27 cellular contexts compared by ENCODE assay signal in the genomic region with DNA sequence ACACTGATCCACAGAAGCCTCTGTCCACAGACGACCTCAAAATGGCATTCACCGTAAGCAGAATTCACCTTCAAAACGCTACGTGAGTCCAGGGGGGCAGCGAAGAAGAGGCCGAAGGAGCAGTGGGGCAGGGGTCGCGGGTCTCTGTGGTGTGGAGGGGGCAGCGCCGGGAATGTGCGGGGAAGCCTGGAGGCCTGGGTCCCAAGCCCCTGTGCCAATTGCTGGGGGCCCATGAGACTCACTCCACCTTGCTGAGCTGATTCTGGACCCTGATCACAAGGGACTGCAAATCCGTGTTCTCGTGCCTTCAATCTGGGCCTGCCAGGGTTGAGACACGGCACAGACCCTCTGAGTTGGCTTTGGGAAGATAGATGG. TPM values are rescaled to one million over a fixed set of nuclear protein-coding genes. Genes with fewer than 3 reads are reported as not detected.
DNase-seq lines count a peak whose midpoint lies in the region; ATAC-seq, FAIRE-seq and TF ChIP-seq lines count a peak whose summit lies in the region.
"Had no signal": no experiment of that assay in that cellular context is flagged by ENCODE, and none has a peak within 500 bp of the region (broad histone marks: within the 10 kb centered on the region; RNA-seq: fewer than 3 reads in every experiment).

No MANE protein-coding gene starts in this region.

- H3K9me2 ChIP-seq in GM23338 (ENCODE audit: insufficient read depth), result no peaks in the 10 kb centered on the region
- H3K9me2 ChIP-seq in hepatocyte (replicated peaks; ENCODE audit: insufficient read depth), result no peaks in the 10 kb centered on the region

- peaks cover 6% of the 10 kb centered on the region for H3K27me3 Mint-ChIP-seq in GM23338 (ENCODE audit: insufficient read depth, low read depth, poor library complexity)

- H3K36me3 Mint-ChIP-seq in GM23338 (ENCODE audit: low read depth), result peaks cover 4% of the 10 kb centered on the region; the same call in 1 of the 3 replicates
- H3K36me3 Mint-ChIP-seq: memory B cell had no signal

- ATAC-seq in GM23338 (no peak), RWPE2 (ENCODE audit: low read depth) (no peak)

- H3F3A ChIP-seq in GM23338 (replicated peaks; ENCODE audit: low read depth), result no peaks in the 10 kb centered on the region

- H3K4me3 Mint-ChIP-seq in GM23338, result no peak overlapping the region
- H3K4me3 Mint-ChIP-seq: HFFc6; memory B cell; T-helper 2 cell treated with Interferon-gamma antibody and Interleukin-4, amounts not matched to agents 5 μg/mL and 100 μg/mL, for 36 hours had no signal

- no peak overlapping the region for H3K27ac ChIP-seq in GM23338 (ENCODE audit: low read depth)
- peak overlapping the region; percentile 37 for H3K27ac ChIP-seq in RWPE2 (ENCODE audit: poor library complexity, severe bottlenecking)
- H3K27ac ChIP-seq in hepatocyte, result peak overlapping the region; percentile 17
- H3K27ac ChIP-seq in small intestine (ENCODE audit: low read depth in 1 of 2, low read length in 1 of 2), result peak overlapping the region; percentile 95 to 98
- H3K27ac ChIP-seq in coronary artery, result no peak overlapping the region
- H3K27ac ChIP-seq: adrenal gland, brain microvascular endothelial cell, KMS-11, upper lobe of left lung had no signal

- DNase-seq in GM23338 (ENCODE audit: low spot score) (no peak), RWPE2 (ENCODE audit: low spot score) (no peak), hepatocyte (ENCODE audit: low spot score) (no peak), small intestine (no peak), coronary artery (ENCODE audit: low spot score) (no peak), erythroblast (lab: John Stamatoyannopoulos, UW) (no peak), GM10248 (ENCODE audit: extremely low spot score) (no peak)
- DNase-seq: activated CD4-positive, alpha-beta T cell treated with anti-CD3 and anti-CD28 coated beads, Interleukin-2, amount 50 U/mL, for 1 hour; activated T-cell treated with anti-CD3 and anti-CD28 coated beads, Interleukin-2, amount 50 U/mL, for 48 hours; effector CD4-positive, alpha-beta T cell; left cardiac atrium; NCI-H1436 treated with DMSO at 0.1 percent for 48 hours; NCI-H446; NCI-H82; Right ventricle myocardium superior; stimulated activated CD4-positive, alpha-beta T cell treated with anti-CD3 and anti-CD28 coated beads, Interleukin-1b, Interleukin-23, amount 100 ng/mL, for 48 hours had no signal

- no peak for TF ChIP-seq POLR2A in erythroblast (IDR thresholded peaks at IDR 0.05; ENCODE audit: low read length)

- no peak for FAIRE-seq in small intestine (lab: Jason Lieb, UNC)

- no peaks in the 10 kb centered on the region for H3K79me2 ChIP-seq in GM23338 (replicated peaks; ENCODE audit: insufficient read depth)
- H3K79me2 ChIP-seq in hepatocyte, result no peaks in the 10 kb centered on the region

- no peaks in the 10 kb centered on the region; the same call in 1 of the 2 replicates for H3K36me3 ChIP-seq in GM23338 (ENCODE audit: insufficient read depth)
- H3K36me3 ChIP-seq in RWPE2 (ENCODE audit: low read depth), result no peaks in the 10 kb centered on the region
- no peaks in the 10 kb centered on the region for H3K36me3 ChIP-seq in hepatocyte (replicated peaks; ENCODE audit: insufficient read depth, low read depth)
- no peaks in the 10 kb centered on the region for H3K36me3 ChIP-seq in small intestine (ENCODE audit: control insufficient read depth in 2 of 2, insufficient read depth in 2 of 2, low read length in 2 of 2)
- H3K36me3 ChIP-seq: adrenal gland, brain microvascular endothelial cell, upper lobe of left lung had no signal

- CTCF ChIA-PET in GM10248 (lab: Yijun Ruan, JAX), result interaction anchor here (1.7 kb wide), 1 partner anchor 29 kb away, joined by 4 read pairs; no protein-coding TSS in a partner anchor

- POLR2A ChIA-PET in GM10248 (lab: Yijun Ruan, JAX), result no interaction called here

- H3K27ac Mint-ChIP-seq in GM23338, result no peak overlapping the region
- H3K27ac Mint-ChIP-seq: HFFc6; memory B cell; T-helper 2 cell treated with Interferon-gamma antibody and Interleukin-4, amounts not matched to agents 5 μg/mL and 100 μg/mL, for 36 hours had no signal

- H3K4me1 ChIP-seq in GM23338 (ENCODE audit: insufficient read depth) (peaks cover 8% of the 10 kb centered on the region), RWPE2 (ENCODE audit: insufficient read depth, poor library complexity, severe bottlenecking) (peaks cover 22% of the 10 kb centered on the region), hepatocyte (ENCODE audit: insufficient read depth) (peaks cover 5% of the 10 kb centered on the region), small intestine (ENCODE audit: control insufficient read depth in 2 of 2, insufficient read depth in 1 of 2, low read depth in 1 of 2, low read length in 1 of 2) (peaks cover under 1 to 13% of the 10 kb centered on the region in 2 donors)
- H3K4me1 ChIP-seq: adrenal gland had no signal

- H3K9me3 Mint-ChIP-seq in GM23338, result peaks cover 4% of the 10 kb centered on the region; the same call in 2 of the 3 replicates
- H3K9me3 Mint-ChIP-seq: memory B cell; T-helper 2 cell treated with Interferon-gamma antibody and Interleukin-4, amounts not matched to agents 5 μg/mL and 100 μg/mL, for 36 hours had no signal

- H4K20me1 ChIP-seq in GM23338 (replicated peaks; ENCODE audit: insufficient read depth) (no peaks in the 10 kb centered on the region), hepatocyte (ENCODE audit: insufficient read depth, poor library complexity, severe bottlenecking) (no peaks in the 10 kb centered on the region)

- 84% methylated on average over 13 of the region's 14 CpGs for WGBS in hepatocyte (ENCODE audit: low lambda C conversion rate, missing lambda C conversion rate)
- WGBS in small intestine, 3 donors, result 40 to 77% (median 50%) methylated on average over 14 of the region's 14 CpGs

- H3K4me3 ChIP-seq in GM23338 (no peak overlapping the region), RWPE2 (ENCODE audit: severe bottlenecking) (no peak overlapping the region), hepatocyte (no peak overlapping the region), small intestine (ENCODE audit: low read depth in 1 of 2, low read length in 2 of 2) (peak overlapping the region in 1 of 2 donors; percentile 43), coronary artery (no peak overlapping the region)
- H3K4me3 ChIP-seq: adrenal gland, upper lobe of left lung had no signal

- H3K27me3 ChIP-seq in GM23338 (ENCODE audit: insufficient read depth), result no peaks in the 10 kb centered on the region
- no peaks in the 10 kb centered on the region for H3K27me3 ChIP-seq in RWPE2 (ENCODE audit: insufficient read depth, poor library complexity, severe bottlenecking)
- H3K27me3 ChIP-seq in hepatocyte, result no peaks in the 10 kb centered on the region
- no peaks in the 10 kb centered on the region for H3K27me3 ChIP-seq in small intestine (ENCODE audit: control insufficient read depth in 2 of 2, insufficient read depth in 2 of 2, low read length in 2 of 2)
- H3K27me3 ChIP-seq: adrenal gland, brain microvascular endothelial cell, upper lobe of left lung had no signal

- H3K4me2 ChIP-seq in GM23338, result no peak overlapping the region
- no peak overlapping the region for H3K4me2 ChIP-seq in hepatocyte
- H3K4me2 ChIP-seq: KMS-11 had no signal

- H3K9me3 ChIP-seq in RWPE2 (ENCODE audit: severe bottlenecking) (peaks cover 4% of the 10 kb centered on the region), hepatocyte (ENCODE audit: low read depth) (no peaks in the 10 kb centered on the region), small intestine (ENCODE audit: control insufficient read depth, low read depth) (no peaks in the 10 kb centered on the region)
- H3K9me3 ChIP-seq: adrenal gland, upper lobe of left lung had no signal

- H2AFZ ChIP-seq in GM23338 (peak overlapping the region; percentile 95; the same call in 1 of the 2 replicates), hepatocyte (no peak overlapping the region)

- peaks cover 25% of the 10 kb centered on the region for H3K4me1 Mint-ChIP-seq in GM23338

- TF ChIP-seq CTCF in GM23338 (conservative IDR thresholded peaks at IDR 0.05; ENCODE audit: low read depth in 2 of 2) (no peak), RWPE2 (IDR thresholded peaks at IDR 0.05; ENCODE audit: poor library complexity, severe bottlenecking) (no peak), hepatocyte (IDR thresholded peaks at IDR 0.05; ENCODE audit: poor library complexity) (no peak), coronary artery (IDR thresholded peaks at IDR 0.05) (no peak), GM10248 (IDR thresholded peaks at IDR 0.05; ENCODE audit: control extremely low read depth, extremely low read depth, low read depth, missing control alignments) (no peak)

TF ChIP-seq in GM23338, 12 proteins besides CTCF, POLR2A, EP300 and RAD21 (continues in another document):
- TF ChIP-seq NANOG (IDR thresholded peaks at IDR 0.05; ENCODE audit: borderline replicate concordance), result no peak
- TF ChIP-seq POLR2AphosphoS5 (IDR thresholded peaks at IDR 0.05; ENCODE audit: low read depth), result no peak
- no peak for TF ChIP-seq EZH2 (IDR thresholded peaks at IDR 0.05; ENCODE audit: low read depth, unreplicated experiment)
- TF ChIP-seq JUNB (IDR thresholded peaks at IDR 0.05; ENCODE audit: unreplicated experiment), result no peak

RNA-seq across cellular contexts. Expression of gene SMPD3, which starts 43.3 kb away (rescaled TPM):
- total RNA-seq in GM23338 (2014; rRNA removed; shearing (Covaris generic)), result 0.31 and 0.83 TPM in 2 replicates
- polyA plus RNA-seq in GM23338 (2016; fragmentation: Nextera tagmentation; extraction: Ambion mirVana) (0.57 and 0.68 TPM in 2 replicates), hepatocyte (5.7 and 9.5 TPM in 2 replicates), small intestine (100 to 1,000 TPM in 1 of 3 donors, 10 to 100 TPM in 2; 57.1 to 123 (median 86.7) TPM)
- 6.3 and 8.4 TPM in 2 replicates for total RNA-seq in hepatocyte
- total RNA-seq: chondrocyte, epithelial cell of proximal tubule, myocyte, pulmonary artery endothelial cell had no signal

RNA-seq across cellular contexts. Expression of gene ZFP90, which starts 47.5 kb away (rescaled TPM):
- total RNA-seq in GM23338 (2014; rRNA removed; shearing (Covaris generic)), result 14.6 and 20.5 TPM in 2 replicates
- polyA plus RNA-seq in GM23338 (2016; fragmentation: Nextera tagmentation; extraction: Ambion mirVana) (10.0 and 12.8 TPM in 2 replicates), hepatocyte (10.9 and 14.8 TPM in 2 replicates), small intestine (1 to 10 TPM; 1.6 to 5.7 (median 1.9) TPM)
- 13.4 and 18.6 TPM in 2 replicates for total RNA-seq in hepatocyte

Comparison
In these comparisons a context has a peak if more than half of its experiments do, and no peak if none do; other contexts are left out.
1. H3K27ac ChIP-seq: peak in RWPE2 (single experiment), hepatocyte (single experiment) and small intestine (2 of 2); none in GM23338 (single experiment) and coronary artery (0 of 2).